Comparison of ENCODE assay signal across 22 cellular contexts in the genomic region with DNA sequence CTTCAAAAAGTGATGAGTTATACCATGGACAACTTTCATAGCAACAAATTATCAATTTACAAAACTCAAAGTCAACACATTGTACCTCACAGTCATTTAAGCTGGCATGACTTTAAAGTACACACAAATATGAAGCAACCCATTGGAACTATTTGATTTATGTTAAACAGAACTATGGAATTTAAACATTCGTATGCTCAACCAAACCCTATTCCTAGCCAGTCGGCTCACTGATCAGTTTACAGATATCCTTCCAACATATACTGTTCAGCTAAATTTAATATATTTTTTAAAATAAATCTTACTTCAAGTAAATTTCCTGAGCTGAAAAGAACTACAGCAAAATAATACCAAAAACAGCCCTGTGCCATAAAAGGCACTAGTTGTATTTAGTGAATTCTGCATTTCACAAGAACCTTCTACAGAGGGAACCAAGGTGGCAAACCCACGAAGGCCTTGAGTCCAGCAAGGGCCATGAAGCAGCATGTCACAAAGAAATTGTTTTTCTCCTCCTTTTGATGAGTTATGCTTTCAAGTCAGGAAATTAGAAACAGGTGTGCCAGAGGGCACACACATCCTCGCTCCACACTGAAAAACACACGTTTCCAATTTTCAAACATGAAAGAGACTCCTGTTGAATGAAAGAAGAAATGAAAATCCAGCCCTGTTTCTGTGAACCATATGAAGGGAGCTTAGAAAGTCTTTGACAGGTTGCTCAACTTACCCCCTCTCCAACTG.
"Had no signal": no experiment of that assay in that cellular context is flagged by ENCODE, and none has a peak within 500 bp of the region (broad histone marks: within the 10 kb centered on the region; RNA-seq: fewer than 3 reads in every experiment).

No MANE protein-coding gene starts in this region.

- H3K27ac Mint-ChIP-seq: activated CD4-positive, alpha-beta memory T cell treated with anti-CD3 and anti-CD28 coated beads for 36 hours; activated CD4-positive, alpha-beta T cell treated with anti-CD3 and anti-CD28 coated beads for 36 hours; activated naive CD8-positive, alpha-beta T cell treated with anti-CD3 and anti-CD28 coated beads, Interleukin-2, amount 10 ng/mL, durations not matched to agents 7 days and 5 days; activated T-helper 17 cell treated with anti-CD3 and anti-CD28 coated beads, Interleukin-2, amount 50 U/mL, for 72 hours; effector memory CD8-positive, alpha-beta T cell; stimulated activated naive B cell treated with anti-CD40 and anti-IgM and Interleukin-4, amounts not matched to agents 10 μg/mL and 1 μg/mL and 100 μg/mL, for 72 hours had no signal

- H3K4me1 ChIP-seq: body of pancreas, gastroesophageal sphincter, heart left ventricle, spleen had no signal

- H3K36me3 ChIP-seq: thoracic aorta, WERI-Rb-1 had no signal

- H3K4me1 Mint-ChIP-seq: activated naive CD8-positive, alpha-beta T cell treated with anti-CD3 and anti-CD28 coated beads, Interleukin-2, amount 10 ng/mL, durations not matched to agents 7 days and 5 days; activated T-helper 17 cell treated with anti-CD3 and anti-CD28 coated beads, Interleukin-2, amount 50 U/mL, for 72 hours; nephron; stimulated activated naive B cell treated with anti-CD40 and anti-IgM and Interleukin-4, amounts not matched to agents 10 μg/mL and 1 μg/mL and 100 μg/mL, for 72 hours had no signal

- H3K4me3 Mint-ChIP-seq: activated CD4-positive, alpha-beta memory T cell treated with anti-CD3 and anti-CD28 coated beads for 36 hours; activated CD4-positive, alpha-beta T cell treated with anti-CD3 and anti-CD28 coated beads for 36 hours; activated naive CD8-positive, alpha-beta T cell treated with anti-CD3 and anti-CD28 coated beads, Interleukin-2, amount 10 ng/mL, durations not matched to agents 7 days and 5 days; activated T-helper 17 cell treated with anti-CD3 and anti-CD28 coated beads, Interleukin-2, amount 50 U/mL, for 72 hours; effector memory CD8-positive, alpha-beta T cell; nephron; stimulated activated naive B cell treated with anti-CD40 and anti-IgM and Interleukin-4, amounts not matched to agents 10 μg/mL and 1 μg/mL and 100 μg/mL, for 72 hours had no signal

- H3K27me3 ChIP-seq: body of pancreas, gastroesophageal sphincter, heart left ventricle, sigmoid colon, spleen had no signal

- H3K27ac ChIP-seq: body of pancreas, gastroesophageal sphincter, heart left ventricle, sigmoid colon, spleen, thoracic aorta, WERI-Rb-1 had no signal

- H3K27me3 Mint-ChIP-seq: activated CD4-positive, alpha-beta memory T cell treated with anti-CD3 and anti-CD28 coated beads for 36 hours; activated CD4-positive, alpha-beta T cell treated with anti-CD3 and anti-CD28 coated beads for 36 hours; activated naive CD8-positive, alpha-beta T cell treated with anti-CD3 and anti-CD28 coated beads, Interleukin-2, amount 10 ng/mL, durations not matched to agents 7 days and 5 days; activated T-helper 17 cell treated with anti-CD3 and anti-CD28 coated beads, Interleukin-2, amount 50 U/mL, for 72 hours; effector memory CD8-positive, alpha-beta T cell; stimulated activated naive B cell treated with anti-CD40 and anti-IgM and Interleukin-4, amounts not matched to agents 10 μg/mL and 1 μg/mL and 100 μg/mL, for 72 hours had no signal

- H3K9me3 ChIP-seq: body of pancreas, gastroesophageal sphincter, sigmoid colon, thoracic aorta had no signal

- H3K4me3 ChIP-seq: body of pancreas, gastroesophageal sphincter, heart left ventricle, lung, sigmoid colon, spleen, thoracic aorta had no signal

- ATAC-seq: activated CD4-positive, alpha-beta T cell treated with anti-CD3 and anti-CD28 coated beads for 36 hours; activated T-helper 17 cell treated with anti-CD3 and anti-CD28 coated beads, Interleukin-2, amount 50 U/mL, for 72 hours; body of pancreas; effector memory CD8-positive, alpha-beta T cell; gastroesophageal sphincter; heart left ventricle; left lobe of liver; stimulated activated naive B cell treated with anti-CD40 and anti-IgM and Interleukin-4, amounts not matched to agents 10 μg/mL and 1 μg/mL and 100 μg/mL, for 72 hours had no signal

- H3K9me3 Mint-ChIP-seq: effector memory CD8-positive, alpha-beta T cell; nephron had no signal

- DNase-seq: activated CD4-positive, alpha-beta memory T cell treated with anti-CD3 and anti-CD28 coated beads for 36 hours; activated CD4-positive, alpha-beta T cell treated with anti-CD3 and anti-CD28 coated beads for 36 hours; activated naive CD4-positive, alpha-beta T cell treated with Interleukin-2 at 50 U/mL for 16 hours; activated naive CD8-positive, alpha-beta T cell treated with anti-CD3 and anti-CD28 coated beads, Interleukin-2, amount 10 ng/mL, durations not matched to agents 7 days and 5 days; activated T-cell treated with anti-CD3 and anti-CD28 coated beads for 4 hours; body of pancreas; dermis blood vessel endothelial cell; effector memory CD8-positive, alpha-beta T cell; heart left ventricle; kidney; nucleus accumbens; sigmoid colon; spleen; stimulated activated CD4-positive, alpha-beta T cell treated with anti-CD3 and anti-CD28 coated beads, Interleukin-4, amount 100 ng/mL, for 4 hours; stimulated activated naive B cell treated with anti-CD40 and anti-IgM and Interleukin-4, amounts not matched to agents 10 μg/mL and 1 μg/mL and 100 μg/mL, for 72 hours; WERI-Rb-1 had no signal
